In the genomic region with DNA sequence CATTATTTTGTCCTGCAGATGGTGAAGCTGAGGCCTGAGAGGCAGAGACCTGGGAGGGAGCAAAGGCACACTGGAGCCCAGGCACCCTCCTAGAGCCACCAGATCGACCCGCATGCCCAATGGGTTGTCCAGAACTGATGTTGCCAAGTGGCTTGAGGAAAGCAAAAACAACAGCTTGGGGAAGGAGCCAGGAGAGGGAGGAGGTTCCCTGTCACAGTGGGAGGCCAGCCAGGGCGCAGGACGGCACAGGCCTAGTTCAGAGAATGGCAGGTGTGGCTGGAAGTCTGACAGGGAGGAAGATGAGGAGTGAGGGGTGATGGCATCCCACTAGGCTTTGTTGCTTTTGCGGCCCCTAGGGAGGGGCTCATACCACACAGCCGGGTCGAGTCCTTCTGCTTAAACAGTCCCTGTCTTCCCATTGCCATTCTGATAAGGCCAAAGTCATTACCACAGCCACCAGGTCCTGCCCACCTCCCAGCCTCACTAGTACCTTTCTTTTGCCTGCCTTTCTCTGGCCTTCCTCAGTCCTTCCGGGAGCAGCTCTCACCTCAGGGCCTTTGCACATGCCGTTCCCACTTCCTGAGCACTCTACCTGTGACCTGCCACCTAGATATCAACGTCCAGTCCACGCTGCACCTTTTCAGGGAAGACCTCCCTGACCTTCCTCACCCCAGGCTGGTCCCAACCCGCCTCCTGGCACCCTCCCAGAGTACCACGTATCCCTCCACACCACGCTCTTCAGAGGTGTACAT, we compare ENCODE assay signal across 27 cellular contexts. TPM values are rescaled to one million over a fixed set of nuclear protein-coding genes. Genes with fewer than 3 reads are reported as not detected.
DNase-seq lines count a peak whose midpoint lies in the region; ATAC-seq, FAIRE-seq and TF ChIP-seq lines count a peak whose summit lies in the region.
"Had no signal": no experiment of that assay in that cellular context is flagged by ENCODE, and none has a peak within 500 bp of the region (broad histone marks: within the 10 kb centered on the region; RNA-seq: fewer than 3 reads in every experiment).

No MANE protein-coding gene starts in this region.

- TF ChIP-seq CTCF in CD14-positive monocyte (IDR thresholded peaks at IDR 0.05), result no peak
- TF ChIP-seq CTCF in D721Med (IDR thresholded peaks at IDR 0.05; ENCODE audit: insufficient read depth, missing control alignments), result no peak

- intact Hi-C loops in CD14-positive monocyte (cut with micrococcal nuclease), result loop anchor here (5.0 kb wide), 2 partner anchors 77 to 168 kb away; no protein-coding TSS in a partner anchor

- no peak for ATAC-seq in T-cell (replicated peaks in 1 of 4)
- ATAC-seq in naive thymus-derived CD8-positive, alpha-beta T cell, result no peak
- ATAC-seq: right lobe of liver had no signal

- DNase-seq in T-helper 2 cell treated with Interferon-gamma antibody and Interleukin-4, amounts not matched to agents 5 μg/mL and 100 μg/mL, for 36 hours (ENCODE audit: low spot score), result no peak
- DNase-seq in T-helper 2 cell, result no peak
- DNase-seq in CD14-positive monocyte (ENCODE audit: low spot score), result no peak
- DNase-seq in T-cell, result no peak
- no peak for DNase-seq in naive thymus-derived CD8-positive, alpha-beta T cell
- DNase-seq in D721Med (ENCODE audit: insufficient read length, low spot score), result no peak
- DNase-seq in NCI-H69 (lab: John Stamatoyannopoulos, UW), result no peak
- no peak for DNase-seq in stimulated activated CD8-positive, alpha-beta memory T cell treated with anti-CD3 and anti-CD28 coated beads, Interleukin-4, amount 100 ng/mL, for 48 hours
- DNase-seq: activated CD4-positive, alpha-beta T cell treated with anti-CD3 and anti-CD28 coated beads, Interleukin-2, amount 50 U/mL, for 4 hours; activated effector memory CD4-positive, alpha-beta T cell treated with anti-CD3 and anti-CD28 coated beads, Interleukin-2, amount 50 U/mL, for 16 hours; aorta; dermis blood vessel endothelial cell; islet precursor cell; midbrain; NCI-H1048; NCI-H2029; NCI-H2227 treated with DMSO at 0.1 percent for 48 hours; NCI-H748 treated with DMSO at 0.1 percent for 48 hours; right lobe of liver; tibial artery; WERI-Rb-1 had no signal

- peaks cover 62% of the 10 kb centered on the region for H3K4me1 Mint-ChIP-seq in T-helper 2 cell treated with Interferon-gamma antibody and Interleukin-4, amounts not matched to agents 5 μg/mL and 100 μg/mL, for 36 hours (ENCODE audit: low read depth)
- H3K4me1 Mint-ChIP-seq in CD14-positive monocyte, result peaks cover 97% of the 10 kb centered on the region
- peaks cover 25 to 52% (median 43%) of the 10 kb centered on the region in 3 donors for H3K4me1 Mint-ChIP-seq in T-cell
- H3K4me1 Mint-ChIP-seq in naive thymus-derived CD8-positive, alpha-beta T cell, result peaks cover 29 to 65% (median 58%) of the 10 kb centered on the region in 4 donors

- no peaks in the 10 kb centered on the region for H3K9me3 Mint-ChIP-seq in T-helper 2 cell treated with Interferon-gamma antibody and Interleukin-4, amounts not matched to agents 5 μg/mL and 100 μg/mL, for 36 hours
- peaks cover 0 to 10% (median 0%) of the 10 kb centered on the region in 7 donors for H3K9me3 Mint-ChIP-seq in CD14-positive monocyte
- H3K9me3 Mint-ChIP-seq in T-cell, result no peaks in the 10 kb centered on the region
- no peaks in the 10 kb centered on the region for H3K9me3 Mint-ChIP-seq in naive thymus-derived CD8-positive, alpha-beta T cell
- H3K9me3 Mint-ChIP-seq: stimulated activated naive CD8-positive, alpha-beta T cell treated with anti-CD3 and anti-CD28 coated beads, Interleukin-15, Interleukin-2, amounts not matched to agents 100 ng/mL and 50 ng/mL, for 24 hours had no signal

- no peak overlapping the region for H3K4me3 Mint-ChIP-seq in T-helper 2 cell treated with Interferon-gamma antibody and Interleukin-4, amounts not matched to agents 5 μg/mL and 100 μg/mL, for 36 hours
- H3K4me3 Mint-ChIP-seq in CD14-positive monocyte, result peak overlapping the region in 1 of 2 donors; percentile 71
- no peak overlapping the region for H3K4me3 Mint-ChIP-seq in T-cell
- H3K4me3 Mint-ChIP-seq in naive thymus-derived CD8-positive, alpha-beta T cell, result peak overlapping the region in 2 of 10 donors; percentile 23 to 59
- H3K4me3 Mint-ChIP-seq: stimulated activated naive CD8-positive, alpha-beta T cell treated with anti-CD3 and anti-CD28 coated beads, Interleukin-15, Interleukin-2, amounts not matched to agents 100 ng/mL and 50 ng/mL, for 24 hours had no signal

- FAIRE-seq in D721Med (lab: Jason Lieb, UNC), result no peak
- FAIRE-seq: A204.1, GM19239 had no signal

- no peaks in the 10 kb centered on the region for H3K27me3 Mint-ChIP-seq in T-helper 2 cell treated with Interferon-gamma antibody and Interleukin-4, amounts not matched to agents 5 μg/mL and 100 μg/mL, for 36 hours (ENCODE audit: low read depth)
- H3K27me3 Mint-ChIP-seq in CD14-positive monocyte (ENCODE audit: low read depth in 3 of 3), result peaks cover 11 to 30% (median 28%) of the 10 kb centered on the region in 3 donors
- no peaks in the 10 kb centered on the region for H3K27me3 Mint-ChIP-seq in T-cell
- H3K27me3 Mint-ChIP-seq in naive thymus-derived CD8-positive, alpha-beta T cell, result peaks cover 0 to 2% (median 0%) of the 10 kb centered on the region in 5 donors

- POLR2A ChIA-PET in T-cell (lab: Charles Lee), result interaction anchor here in 1 of 2 donors (0.7 kb wide), 1 partner anchor 964 kb away, joined by 5 read pairs; no protein-coding TSS in a partner anchor
- POLR2A ChIA-PET in naive thymus-derived CD8-positive, alpha-beta T cell (lab: Charles Lee), result interaction anchor here (0.6 to 1.1 kb wide), 2 partner anchors 15 to 18 kb away, joined by 3 read pairs; partner anchors contain the start of gene CASTOR1

- CTCF ChIA-PET in T-cell (lab: Charles Lee), result no interaction called here

- peaks cover 63% of the 10 kb centered on the region for H3K36me3 Mint-ChIP-seq in T-helper 2 cell treated with Interferon-gamma antibody and Interleukin-4, amounts not matched to agents 5 μg/mL and 100 μg/mL, for 36 hours (ENCODE audit: low read depth)
- H3K36me3 Mint-ChIP-seq in CD14-positive monocyte (peaks cover 14 to 41% of the 10 kb centered on the region in 2 donors), T-cell (peaks cover 4% of the 10 kb centered on the region)
- H3K36me3 Mint-ChIP-seq in naive thymus-derived CD8-positive, alpha-beta T cell, result peaks cover 0 to 9% (median 0%) of the 10 kb centered on the region in 3 donors

- H3K27ac Mint-ChIP-seq in T-helper 2 cell treated with Interferon-gamma antibody and Interleukin-4, amounts not matched to agents 5 μg/mL and 100 μg/mL, for 36 hours, result peak overlapping the region; percentile 65
- peak overlapping the region in 6 of 7 donors; percentile 93 to 99 (median 98) for H3K27ac Mint-ChIP-seq in CD14-positive monocyte
- peak overlapping the region; percentile 70 to 84 for H3K27ac Mint-ChIP-seq in T-cell
- peak overlapping the region; percentile 19 to 91 (median 76) for H3K27ac Mint-ChIP-seq in naive thymus-derived CD8-positive, alpha-beta T cell
- H3K27ac Mint-ChIP-seq: stimulated activated naive CD8-positive, alpha-beta T cell treated with anti-CD3 and anti-CD28 coated beads, Interleukin-15, Interleukin-2, amounts not matched to agents 100 ng/mL and 50 ng/mL, for 24 hours had no signal

RNA-seq across cellular contexts. Expression of gene OSM, which starts 7.6 kb away (rescaled TPM):
- 100 to 1,000 TPM in 1 of 2 donors, 10 to 100 TPM in 1; 48.0 to 146 TPM for polyA plus RNA-seq in CD14-positive monocyte
- total RNA-seq in T-cell, result 10 to 100 TPM in 2 of 5 donors, 1 to 10 TPM in 3; 5.9 to 16.5 (median 7.4) TPM
- 1 to 10 TPM in 1 of 2 experiments, under 1 TPM in 1; 0.81 to 1.1 TPM for total RNA-seq in naive thymus-derived CD8-positive, alpha-beta T cell
- 10 to 100 TPM in 1 of 3 donors, 1 to 10 TPM in 2; 4.4 to 11.6 (median 4.4) TPM for polyA plus RNA-seq in naive thymus-derived CD8-positive, alpha-beta T cell
- total RNA-seq: dermis blood vessel endothelial cell, glomerular endothelial cell, RPMI7951 had no signal
- polyA plus RNA-seq: neural cell had no signal

RNA-seq across cellular contexts. Expression of gene CASTOR1, which starts 15.1 kb away (rescaled TPM):
- polyA plus RNA-seq in CD14-positive monocyte, result 1 to 10 TPM; 6.4 to 6.5 TPM
- total RNA-seq in T-cell, result 10 to 100 TPM; 12.8 to 21.9 (median 16.1) TPM
- 10 to 100 TPM; 18.0 to 20.4 TPM for total RNA-seq in naive thymus-derived CD8-positive, alpha-beta T cell
- 10 to 100 TPM; 16.9 to 33.5 (median 20.8) TPM for polyA plus RNA-seq in naive thymus-derived CD8-positive, alpha-beta T cell

RNA-seq across cellular contexts. Expression of gene LIF, which starts 27.7 kb away (rescaled TPM):
- polyA plus RNA-seq in CD14-positive monocyte, result not detected
- 1 to 10 TPM in 3 of 5 donors, under 1 TPM in 2; 0.26 to 3.3 (median 1.4) TPM for total RNA-seq in T-cell
- total RNA-seq in naive thymus-derived CD8-positive, alpha-beta T cell, result not detected
- polyA plus RNA-seq in naive thymus-derived CD8-positive, alpha-beta T cell, result not detected

RNA-seq across cellular contexts. Expression of gene TBC1D10A, which starts 52.5 kb away (rescaled TPM):
- polyA plus RNA-seq in CD14-positive monocyte, result 10 to 100 TPM; 13.4 to 21.8 TPM
- 10 to 100 TPM; 56.2 to 84.3 (median 82.3) TPM for total RNA-seq in T-cell
- total RNA-seq in naive thymus-derived CD8-positive, alpha-beta T cell, result 10 to 100 TPM; 66.7 to 67.7 TPM
- 10 to 100 TPM; 56.7 to 83.4 (median 62.0) TPM for polyA plus RNA-seq in naive thymus-derived CD8-positive, alpha-beta T cell
